Comparison of ENCODE assay signal across 20 cellular contexts in the genomic region with DNA sequence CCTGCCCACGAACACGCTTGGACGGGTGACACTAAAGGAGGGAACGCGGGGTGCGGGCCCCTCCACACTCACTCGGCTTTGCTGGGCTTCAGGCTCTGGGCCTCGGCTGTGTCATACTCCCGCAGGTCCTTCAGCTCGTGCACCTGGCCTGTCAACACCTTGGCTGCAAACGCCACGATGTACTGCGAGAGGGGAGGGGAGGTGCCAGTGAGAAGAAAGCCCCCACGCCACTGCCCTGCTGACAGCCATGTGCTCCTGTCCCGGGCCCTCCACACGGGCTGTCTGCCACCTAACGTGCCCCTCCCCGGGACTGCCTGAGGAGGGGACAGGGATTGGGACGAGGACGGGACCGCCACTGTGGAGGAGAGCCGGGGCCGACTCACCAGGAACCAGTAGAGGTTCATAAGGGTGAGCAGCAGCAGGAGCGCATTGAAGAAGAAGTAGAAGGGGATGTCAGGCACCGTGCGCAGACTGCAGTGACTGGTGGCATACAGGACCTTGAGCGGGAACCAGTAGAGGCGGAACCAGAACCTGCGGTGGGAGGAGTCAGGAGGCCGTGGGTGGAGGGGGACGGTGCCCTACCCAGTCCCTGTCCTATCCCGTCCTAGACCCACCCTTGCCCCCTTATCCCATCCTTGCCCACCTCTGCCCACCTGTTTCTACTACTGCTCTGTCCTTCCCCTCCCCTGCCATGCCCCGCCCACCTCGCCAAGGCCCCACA. TPM values are rescaled to one million over a fixed set of nuclear protein-coding genes. Genes with fewer than 3 reads are reported as not detected.
DNase-seq lines count a peak whose midpoint lies in the region; ATAC-seq and TF ChIP-seq lines count a peak whose summit lies in the region.
"Had no signal": no experiment of that assay in that cellular context is flagged by ENCODE, and none has a peak within 500 bp of the region (broad histone marks: within the 10 kb centered on the region; RNA-seq: fewer than 3 reads in every experiment).

No MANE protein-coding gene starts in this region.

- no peak overlapping the region for H3K23ac ChIP-seq in H9 (ENCODE audit: insufficient read length, low read depth, low read length)

- H2AFZ ChIP-seq in H9 (ENCODE audit: low read length), result no peak overlapping the region

- H3K9me3 Mint-ChIP-seq in activated naive CD8-positive, alpha-beta T cell treated with anti-CD3 and anti-CD28 coated beads, Interleukin-2, amount 50 U/mL, for 24 hours, result no peaks in the 10 kb centered on the region
- no peaks in the 10 kb centered on the region for H3K9me3 Mint-ChIP-seq in activated naive CD8-positive, alpha-beta T cell treated with anti-CD3 and anti-CD28 coated beads for 36 hours
- H3K9me3 Mint-ChIP-seq in H9 (peaks cover 0 to 9% of the 10 kb centered on the region in 2 experiments; a peak in 3 of 5 replicates), WTC11 (peaks cover 5% of the 10 kb centered on the region)
- H3K9me3 Mint-ChIP-seq in stimulated activated memory B cell treated with anti-CD40 and anti-IgM and Interleukin-4, amounts not matched to agents 10 μg/mL and 1 μg/mL and 100 μg/mL, for 72 hours, result no peaks in the 10 kb centered on the region
- H3K9me3 Mint-ChIP-seq: memory B cell had no signal

- H3K56ac ChIP-seq in H9 (ENCODE audit: insufficient read length, low read depth, low read length), result no peak overlapping the region

- no peaks in the 10 kb centered on the region for H3K27me3 ChIP-seq in H9 (ENCODE audit: insufficient read depth, low read length)
- H3K27me3 ChIP-seq: adrenal gland; BLaER1 treated with 17β-estradiol and CSF1 and Interleukin-3, amounts not matched to agents 10 nM and 100 nM; brain microvascular endothelial cell; heart right ventricle had no signal

- H4K91ac ChIP-seq in H9 (ENCODE audit: insufficient read length, low read depth, low read length), result no peak overlapping the region

- H2BK15ac ChIP-seq in H9 (ENCODE audit: low read depth, low read length), result no peak overlapping the region

- no peaks in the 10 kb centered on the region for H3K23me2 ChIP-seq in H9 (ENCODE audit: insufficient read length, low read depth, low read length, poor library complexity, severe bottlenecking)

- no peaks in the 10 kb centered on the region for H4K20me1 ChIP-seq in H9 (ENCODE audit: control insufficient read depth, insufficient read depth, insufficient read length)
- H4K20me1 ChIP-seq: BLaER1 treated with 17β-estradiol and CSF1 and Interleukin-3, amounts not matched to agents 10 nM and 100 nM had no signal

- no CpG with 5 or more reads among the region's 34 CpGs for WGBS in H9 (ENCODE audit: extremely low coverage, insufficient read length, low lambda C conversion rate)

- no peak overlapping the region for H2BK120ac ChIP-seq in H9 (ENCODE audit: low read depth, low read length, poor library complexity, severe bottlenecking)

- no peak overlapping the region for H3K9ac ChIP-seq in H9 (ENCODE audit: extremely low read depth, insufficient read length, low read length)
- H3K9ac ChIP-seq: BLaER1 treated with 17β-estradiol and CSF1 and Interleukin-3, amounts not matched to agents 10 nM and 100 nM had no signal

- H3K27me3 Mint-ChIP-seq in activated naive CD8-positive, alpha-beta T cell treated with anti-CD3 and anti-CD28 coated beads, Interleukin-2, amount 50 U/mL, for 24 hours, result no peaks in the 10 kb centered on the region
- no peaks in the 10 kb centered on the region for H3K27me3 Mint-ChIP-seq in activated naive CD8-positive, alpha-beta T cell treated with anti-CD3 and anti-CD28 coated beads for 36 hours
- H3K27me3 Mint-ChIP-seq in H9 (ENCODE audit: low read depth) (no peaks in the 10 kb centered on the region), WTC11 (ENCODE audit: low read depth) (peaks cover 4% of the 10 kb centered on the region)
- H3K27me3 Mint-ChIP-seq in stimulated activated memory B cell treated with anti-CD40 and anti-IgM and Interleukin-4, amounts not matched to agents 10 μg/mL and 1 μg/mL and 100 μg/mL, for 72 hours, result peaks cover 3% of the 10 kb centered on the region
- H3K27me3 Mint-ChIP-seq: activated CD4-positive, alpha-beta memory T cell treated with anti-CD3 and anti-CD28 coated beads for 36 hours; memory B cell had no signal

- H4K8ac ChIP-seq in H9 (replicated peaks; ENCODE audit: insufficient read length, low read depth, low read length), result no peak overlapping the region

- no peaks in the 10 kb centered on the region for H3K79me1 ChIP-seq in H9 (ENCODE audit: insufficient read depth, low read depth, low read length, poor library complexity, severe bottlenecking)

- no peak overlapping the region for H3K4ac ChIP-seq in H9 (ENCODE audit: low read depth, low read length)

- H3K27ac Mint-ChIP-seq in activated naive CD8-positive, alpha-beta T cell treated with anti-CD3 and anti-CD28 coated beads, Interleukin-2, amount 50 U/mL, for 24 hours, result no peak overlapping the region
- no peak overlapping the region for H3K27ac Mint-ChIP-seq in activated naive CD8-positive, alpha-beta T cell treated with anti-CD3 and anti-CD28 coated beads for 36 hours
- H3K27ac Mint-ChIP-seq in H9 (peak overlapping the region in 1 of 3 experiments; percentile 68; a peak in 2 of 7 replicates), WTC11 (no peak overlapping the region)
- no peak overlapping the region for H3K27ac Mint-ChIP-seq in stimulated activated memory B cell treated with anti-CD40 and anti-IgM and Interleukin-4, amounts not matched to agents 10 μg/mL and 1 μg/mL and 100 μg/mL, for 72 hours
- H3K27ac Mint-ChIP-seq: activated CD4-positive, alpha-beta memory T cell treated with anti-CD3 and anti-CD28 coated beads for 36 hours; memory B cell had no signal

- no peaks in the 10 kb centered on the region for H3K4me1 Mint-ChIP-seq in activated naive CD8-positive, alpha-beta T cell treated with anti-CD3 and anti-CD28 coated beads, Interleukin-2, amount 50 U/mL, for 24 hours
- H3K4me1 Mint-ChIP-seq in activated naive CD8-positive, alpha-beta T cell treated with anti-CD3 and anti-CD28 coated beads for 36 hours, result no peaks in the 10 kb centered on the region
- H3K4me1 Mint-ChIP-seq in H9 (no peaks in the 10 kb centered on the region), WTC11 (no peaks in the 10 kb centered on the region)
- H3K4me1 Mint-ChIP-seq in stimulated activated memory B cell treated with anti-CD40 and anti-IgM and Interleukin-4, amounts not matched to agents 10 μg/mL and 1 μg/mL and 100 μg/mL, for 72 hours, result peaks cover 6% of the 10 kb centered on the region
- H3K4me1 Mint-ChIP-seq: memory B cell had no signal

- H3K4me3 Mint-ChIP-seq in activated naive CD8-positive, alpha-beta T cell treated with anti-CD3 and anti-CD28 coated beads, Interleukin-2, amount 50 U/mL, for 24 hours, result no peak overlapping the region
- H3K4me3 Mint-ChIP-seq in activated naive CD8-positive, alpha-beta T cell treated with anti-CD3 and anti-CD28 coated beads for 36 hours, result no peak overlapping the region
- no peak overlapping the region for H3K4me3 Mint-ChIP-seq in H9
- no peak overlapping the region for H3K4me3 Mint-ChIP-seq in WTC11
- no peak overlapping the region for H3K4me3 Mint-ChIP-seq in stimulated activated memory B cell treated with anti-CD40 and anti-IgM and Interleukin-4, amounts not matched to agents 10 μg/mL and 1 μg/mL and 100 μg/mL, for 72 hours
- H3K4me3 Mint-ChIP-seq: activated CD4-positive, alpha-beta memory T cell treated with anti-CD3 and anti-CD28 coated beads for 36 hours; memory B cell had no signal

- POLR2A ChIA-PET in WTC11 (lab: Charles Lee), result interaction anchor here (1.2 kb wide), 1 partner anchor 40 kb away, joined by 4 read pairs; a partner anchor contains a TSS

- TF ChIP-seq CTCF in H9 (conservative IDR thresholded peaks at IDR 0.05) (no peak), WTC11 (IDR thresholded peaks at IDR 0.05) (no peak)

- no peaks in the 10 kb centered on the region for H3K4me1 ChIP-seq in H9 (ENCODE audit: insufficient read depth, low read length)
- H3K4me1 ChIP-seq: adrenal gland, heart right ventricle had no signal

- DNase-seq in activated naive CD8-positive, alpha-beta T cell treated with anti-CD3 and anti-CD28 coated beads, Interleukin-2, amount 50 U/mL, for 24 hours, result no peak
- DNase-seq in activated naive CD8-positive, alpha-beta T cell treated with anti-CD3 and anti-CD28 coated beads for 36 hours, result no peak
- DNase-seq in H9, result peak; percentile 64
- peak; percentile 60 for DNase-seq in WTC11 (ENCODE audit: low spot score)
- no peak for DNase-seq in GF-D8 (lab: John Stamatoyannopoulos, UW)
- no peak for DNase-seq in HuH-7.5 (ENCODE audit: low spot score)
- DNase-seq: activated CD4-positive, CD25-positive, alpha-beta regulatory T cell; adrenal gland; brain microvascular endothelial cell; Calu3; heart right ventricle; NCI-H2227 treated with DMSO at 0.1 percent for 48 hours; stimulated activated CD4-positive, alpha-beta T cell treated with anti-CD3 and anti-CD28 coated beads, Interleukin-2, amount 100 ng/mL, for 24 hours had no signal

- no peak overlapping the region for H3K4me2 ChIP-seq in H9 (ENCODE audit: insufficient read depth, insufficient read length, low read length)
- H3K4me2 ChIP-seq: BLaER1 treated with 17β-estradiol and CSF1 and Interleukin-3, amounts not matched to agents 10 nM and 100 nM had no signal

- no peak overlapping the region for H3K27ac ChIP-seq in H9 (ENCODE audit: insufficient read length, low read depth, low read length)
- H3K27ac ChIP-seq: adrenal gland; BLaER1 treated with 17β-estradiol and CSF1 and Interleukin-3, amounts not matched to agents 10 nM and 100 nM; brain microvascular endothelial cell; heart right ventricle; skin epidermis had no signal

- peak; percentile 9 for ATAC-seq in activated naive CD8-positive, alpha-beta T cell treated with anti-CD3 and anti-CD28 coated beads, Interleukin-2, amount 50 U/mL, for 24 hours
- ATAC-seq in WTC11 (peak; percentile 52), HG02938 (IDR thresholded peaks at IDR 0.05; ENCODE audit: unreplicated experiment) (no peak)
- ATAC-seq in stimulated activated memory B cell treated with anti-CD40 and anti-IgM and Interleukin-4, amounts not matched to agents 10 μg/mL and 1 μg/mL and 100 μg/mL, for 72 hours, result peak; percentile 43
- ATAC-seq: Right ventricle myocardium inferior had no signal

- no peak overlapping the region for H2BK20ac ChIP-seq in H9 (ENCODE audit: low read depth, low read length, poor library complexity, severe bottlenecking)

- no peak overlapping the region for H2AK5ac ChIP-seq in H9 (ENCODE audit: insufficient read length, low read length)

- no peak overlapping the region for H3T11ph ChIP-seq in H9 (ENCODE audit: low read length)

- H2BK12ac ChIP-seq in H9 (ENCODE audit: insufficient read length, low read depth, low read length), result no peak overlapping the region

- H3K14ac ChIP-seq in H9 (ENCODE audit: insufficient read depth, low read length), result no peak overlapping the region

- H3K36me3 Mint-ChIP-seq in activated naive CD8-positive, alpha-beta T cell treated with anti-CD3 and anti-CD28 coated beads, Interleukin-2, amount 50 U/mL, for 24 hours (ENCODE audit: low read depth), result no peaks in the 10 kb centered on the region
- no peaks in the 10 kb centered on the region for H3K36me3 Mint-ChIP-seq in activated naive CD8-positive, alpha-beta T cell treated with anti-CD3 and anti-CD28 coated beads for 36 hours
- H3K36me3 Mint-ChIP-seq in H9 (ENCODE audit: insufficient read depth in 1 of 3, low read depth in 3 of 3) (peaks cover 45 to 80% (median 61%) of the 10 kb centered on the region in 3 experiments), WTC11 (peaks cover 37% of the 10 kb centered on the region)
- H3K36me3 Mint-ChIP-seq in stimulated activated memory B cell treated with anti-CD40 and anti-IgM and Interleukin-4, amounts not matched to agents 10 μg/mL and 1 μg/mL and 100 μg/mL, for 72 hours, result peaks cover 17% of the 10 kb centered on the region
- H3K36me3 Mint-ChIP-seq: activated CD4-positive, alpha-beta memory T cell treated with anti-CD3 and anti-CD28 coated beads for 36 hours had no signal

- H2BK5ac ChIP-seq in H9 (ENCODE audit: insufficient read length, low read length), result no peak overlapping the region

- no peak overlapping the region for H4K5ac ChIP-seq in H9 (ENCODE audit: insufficient read length, low read depth, low read length)

- CTCF ChIA-PET in WTC11 (lab: Charles Lee), result interaction anchor here (0.5 to 1.9 kb wide), 8 partner anchors 12 to 308 kb away, joined by 3 to 12 read pairs (median 4); no protein-coding TSS in a partner anchor

- no peak overlapping the region for H3K18ac ChIP-seq in H9 (ENCODE audit: insufficient read length, low read depth, low read length)

- no peaks in the 10 kb centered on the region for H3K9me3 ChIP-seq in H9 (ENCODE audit: control insufficient read depth, low read depth, low read length)
- H3K9me3 ChIP-seq: adrenal gland had no signal

- H3K79me2 ChIP-seq in H9 (ENCODE audit: insufficient read depth, low read length), result no peaks in the 10 kb centered on the region

RNA-seq across cellular contexts. Expression of a gene that starts 16.9 kb away (rescaled TPM):
- under 1 TPM; 0.19 to 0.28 TPM for total RNA-seq in activated naive CD8-positive, alpha-beta T cell treated with anti-CD3 and anti-CD28 coated beads for 36 hours
- total RNA-seq in H9 (2021), result 19.3 and 20.3 TPM in 2 replicates
- total RNA-seq in WTC11 (2021), result 14.7 to 24.5 TPM (median 22.6 TPM) in 3 replicates
- total RNA-seq: activated CD4-positive, alpha-beta memory T cell treated with anti-CD3 and anti-CD28 coated beads for 36 hours had no signal

RNA-seq across cellular contexts. Expression of a gene that starts 40.2 kb away (rescaled TPM):
- 100 to 1,000 TPM; 169 to 174 TPM for total RNA-seq in activated naive CD8-positive, alpha-beta T cell treated with anti-CD3 and anti-CD28 coated beads for 36 hours
- total RNA-seq in H9 (2021) (185 and 198 TPM in 2 replicates), WTC11 (2021) (224 to 240 TPM (median 228 TPM) in 3 replicates)

RNA-seq across cellular contexts. Expression of a gene that starts 40.5 kb away (rescaled TPM):
- 10 to 100 TPM; 87.4 to 89.2 TPM for total RNA-seq in activated naive CD8-positive, alpha-beta T cell treated with anti-CD3 and anti-CD28 coated beads for 36 hours
- 52.3 and 52.4 TPM in 2 replicates for total RNA-seq in H9 (2021)
- 30.1 to 47.9 TPM (median 36.4 TPM) in 3 replicates for total RNA-seq in WTC11 (2021)

RNA-seq across cellular contexts. Expression of a gene that starts 47.3 kb away (rescaled TPM):
- 10 to 100 TPM; 78.9 to 84.6 TPM for total RNA-seq in activated naive CD8-positive, alpha-beta T cell treated with anti-CD3 and anti-CD28 coated beads for 36 hours
- 83.3 and 85.4 TPM in 2 replicates for total RNA-seq in H9 (2021)
- 77.3 to 82.5 TPM (median 81.9 TPM) in 3 replicates for total RNA-seq in WTC11 (2021)

Comparison
In these comparisons a context has a peak if more than half of its experiments do, and no peak if none do; other contexts are left out.
1. DNase-seq: peak in H9 (single experiment) and WTC11 (single experiment); none in activated naive CD8-positive, alpha-beta T cell treated with anti-CD3 and anti-CD28 coated beads, Interleukin-2, amount 50 U/mL, for 24 hours (single experiment), activated naive CD8-positive, alpha-beta T cell treated with anti-CD3 and anti-CD28 coated beads for 36 hours (single experiment), GF-D8 (single experiment) and HuH-7.5 (single experiment).
2. RNA of a gene that starts 16.9 kb away (total RNA-seq): 19.3 to 20.3 TPM in H9 and 14.7 to 24.5 TPM in WTC11; 0.19 to 0.28 TPM in activated naive CD8-positive, alpha-beta T cell treated with anti-CD3 and anti-CD28 coated beads for 36 hours; every median in the first group is over 10 times any median in the second.